1 cellular context compared by ENCODE assay signal in the genomic region with DNA sequence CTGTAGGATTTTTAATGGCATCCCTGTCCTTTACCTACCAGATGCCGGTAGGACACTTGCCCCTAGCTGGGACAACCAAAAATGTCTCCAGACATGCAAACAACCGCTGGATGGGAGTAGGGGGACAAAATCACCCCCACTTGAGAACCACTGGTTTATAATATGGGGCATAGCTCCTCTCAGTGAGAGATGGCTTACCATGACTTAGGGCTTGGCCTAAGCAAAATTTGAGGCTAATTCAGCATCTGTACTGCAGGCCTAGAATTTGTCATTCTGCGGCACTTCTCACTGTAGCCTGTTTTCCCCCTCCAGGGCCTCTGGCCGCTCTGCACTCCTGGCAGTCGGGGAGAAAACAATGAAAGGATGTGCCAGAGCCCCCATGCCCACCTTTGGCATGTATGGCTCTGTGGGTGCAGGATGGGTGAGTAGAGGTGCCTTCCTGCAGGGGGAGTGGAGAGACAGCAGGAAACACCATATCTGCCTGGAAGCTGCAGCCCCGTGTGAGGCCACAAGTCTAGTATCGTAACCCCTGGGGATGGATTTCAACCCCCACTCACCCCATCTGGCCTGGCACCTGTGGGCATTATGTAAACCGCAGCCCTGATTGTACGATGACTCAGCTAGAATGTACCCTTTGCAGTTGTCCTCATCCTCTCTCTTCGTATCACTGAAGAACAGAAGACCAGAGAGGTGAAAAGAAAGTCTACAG.
TF ChIP-seq lines count a peak whose summit lies in the region.

No MANE protein-coding gene starts in this region.

TF ChIP-seq in HCT116, 20 proteins besides CTCF, POLR2A, EP300 and RAD21 (continued from another document):
- TF ChIP-seq ZBTB33 (IDR thresholded peaks at IDR 0.05; ENCODE audit: extremely low read depth, insufficient replicate concordance, low read length) (no peak), EZH2 (IDR thresholded peaks at IDR 0.05) (no peak), ZNF274 (IDR thresholded peaks at IDR 0.05; ENCODE audit: low read depth, low read length) (no peak), MAX (IDR thresholded peaks at IDR 0.05) (peak; percentile 65), EGR1 (IDR thresholded peaks at IDR 0.05; ENCODE audit: low read depth) (no peak), SP1 (IDR thresholded peaks at IDR 0.05; ENCODE audit: low read depth) (peak; percentile 82), YY1 (IDR thresholded peaks at IDR 0.05; ENCODE audit: extremely low read depth, insufficient replicate concordance, low read depth, low read length) (no peak), CEBPB (IDR thresholded peaks at IDR 0.05; ENCODE audit: low read depth) (peak; percentile 64; the same call in 1 of the 2 replicates), JUND (IDR thresholded peaks at IDR 0.05) (peak; percentile 77), POLR2AphosphoS5 (IDR thresholded peaks at IDR 0.05; ENCODE audit: low read depth, low read length) (peak; percentile 68), SIN3A (IDR thresholded peaks at IDR 0.05; ENCODE audit: low read depth) (no peak), TCF7L2 (IDR thresholded peaks at IDR 0.05; ENCODE audit: borderline replicate concordance, extremely low read depth, insufficient read depth, insufficient read length) (no peak), EZH2phosphoT487 (IDR thresholded peaks at IDR 0.05; ENCODE audit: borderline replicate concordance) (no peak), FOSL1 (IDR thresholded peaks at IDR 0.05; ENCODE audit: low read depth) (peak; percentile 71), ZFX (IDR thresholded peaks at IDR 0.05) (peak; percentile 32; the same call in 1 of the 2 replicates)
